ENCODE assay signal across 17 cellular contexts in the genomic region with DNA sequence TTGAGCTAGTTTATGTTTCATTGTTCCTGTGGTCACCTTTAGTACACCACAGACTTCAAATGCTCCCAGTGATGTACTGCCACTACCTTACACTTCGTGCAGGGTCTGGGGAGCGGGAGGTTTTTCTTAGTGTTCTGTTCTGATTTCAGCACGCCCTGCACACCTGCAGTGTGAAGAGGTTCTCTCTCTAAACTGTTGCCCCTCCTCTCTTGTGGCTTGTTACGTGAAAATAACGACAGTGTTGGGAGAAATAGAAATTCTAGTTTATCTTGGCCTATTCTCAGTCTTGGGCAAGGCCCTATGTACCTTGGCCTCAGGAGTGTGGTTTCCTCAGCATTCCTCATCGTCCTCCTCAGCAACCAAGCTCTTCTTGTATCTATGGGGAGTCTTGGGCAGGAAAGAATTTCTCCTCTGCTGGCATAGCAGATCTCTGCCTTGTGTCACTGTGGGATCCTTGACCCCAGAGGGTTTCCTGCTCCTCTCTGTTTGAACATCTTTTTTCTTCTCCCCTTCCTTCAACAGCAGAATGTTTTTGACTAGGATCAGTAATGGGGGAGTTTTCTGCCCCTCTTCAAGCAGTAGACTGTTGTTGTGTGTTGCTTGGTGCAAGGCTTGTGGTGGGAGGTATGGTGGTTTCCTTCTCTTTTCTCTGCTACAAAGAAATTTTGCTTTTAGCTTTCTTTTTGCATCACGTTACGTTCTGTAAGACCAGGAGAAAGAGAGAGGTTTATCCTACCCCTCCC. TPM values are rescaled to one million over a fixed set of nuclear protein-coding genes. Genes with fewer than 3 reads are reported as not detected.
DNase-seq lines count a peak whose midpoint lies in the region; ATAC-seq, FAIRE-seq and TF ChIP-seq lines count a peak whose summit lies in the region.
"Had no signal": no experiment of that assay in that cellular context is flagged by ENCODE, and none has a peak within 500 bp of the region (broad histone marks: within the 10 kb centered on the region; RNA-seq: fewer than 3 reads in every experiment).

No MANE protein-coding gene starts in this region.

- DNase-seq in Jurkat, Clone E6-1 (ENCODE audit: low read depth, low spot score): peak; percentile 65
- peak; percentile 78 for DNase-seq in activated CD8-positive, alpha-beta T cell treated with anti-CD3 and anti-CD28 coated beads, Interleukin-2, amount 10 ng/mL, durations not matched to agents 7 days and 5 days
- DNase-seq in H1 (ENCODE audit: low read depth in 1 of 2, low spot score in 2 of 2): no peak
- DNase-seq in stimulated activated effector memory CD8-positive, alpha-beta T cell treated with anti-CD3 and anti-CD28 coated beads, Interleukin-12 subunit alpha, Interleukin-12 subunit beta, amount 100 ng/mL, for 72 hours (ENCODE audit: low spot score in 2 of 2): peak in 1 of 2 donors; percentile 82
- DNase-seq in activated CD4-positive, alpha-beta T cell treated with anti-CD3 and anti-CD28 coated beads, Interleukin-2, amount 50 U/mL, for 48 hours: no peak
- DNase-seq in iPS-NIHi7 (ENCODE audit: extremely low spot score): no peak
- DNase-seq in left lung: no peak
- DNase-seq: activated B cell treated with CpG ODN at 0.5 μM for 24 hours; BE2C; left ventricle myocardium superior; NCI-H1436; NCI-H2171 treated with DMSO at 0.1 percent for 48 hours; NCI-H774; Peyer's patch; stimulated activated CD4-positive, alpha-beta T cell treated with anti-CD3 and anti-CD28 coated beads, Interleukin-2, amount 100 ng/mL, for 24 hours; substantia nigra had no signal

- peaks cover 50% of the 10 kb centered on the region for H3K4me1 Mint-ChIP-seq in activated CD8-positive, alpha-beta T cell treated with anti-CD3 and anti-CD28 coated beads, Interleukin-2, amount 10 ng/mL, durations not matched to agents 7 days and 5 days (ENCODE audit: low read depth)
- peaks cover 56% of the 10 kb centered on the region for H3K4me1 Mint-ChIP-seq in stimulated activated effector memory CD8-positive, alpha-beta T cell treated with anti-CD3 and anti-CD28 coated beads, Interleukin-12 subunit alpha, Interleukin-12 subunit beta, amount 100 ng/mL, for 72 hours
- H3K4me1 Mint-ChIP-seq: activated B cell treated with CpG ODN at 0.5 μM for 24 hours had no signal

- 95% methylated on average over 8 of the region's 8 CpGs; no CpG with 5 or more reads in 1 of the 2 experiments for whole genome bisulfite sequencing in H1 (ENCODE audit: extremely low coverage in 1 of 2, insufficient coverage in 1 of 2, insufficient read length in 1 of 2, insufficient replicate concordance in 2 of 2, low coverage in 1 of 2, low lambda C conversion rate in 2 of 2, missing lambda C conversion rate in 1 of 2), 2 experiments

- TF ChIP-seq CTCF in H1 (IDR thresholded peaks at IDR 0.05; ENCODE audit: control extremely low read depth in 1 of 3, insufficient read depth in 1 of 3, low read depth in 1 of 3, low read length in 3 of 3): no peak
- TF ChIP-seq CTCF in left lung (IDR thresholded peaks at IDR 0.05): no peak

- no peak overlapping the region for H3K4me2 ChIP-seq in H1 (ENCODE audit: insufficient read depth in 1 of 2, low read depth in 2 of 2, low read length in 2 of 2)

- POLR2A ChIA-PET in activated CD8-positive, alpha-beta T cell treated with anti-CD3 and anti-CD28 coated beads, Interleukin-2, amount 10 ng/mL, durations not matched to agents 7 days and 5 days (lab: Charles Lee): interaction anchor here (0.6 to 2.9 kb wide), 39 partner anchors 8 to 906 kb away, joined by 3 to 140 read pairs (median 5); a partner anchor contains a TSS
- POLR2A ChIA-PET in H1 (lab: Charles Lee; ENCODE audit: partially characterized antibody): no interaction called here

- no peaks in the 10 kb centered on the region for H3K23me2 ChIP-seq in H1 (ENCODE audit: low read depth, low read length)

- H4K5ac ChIP-seq in H1 (ENCODE audit: insufficient read length, low read depth, low read length): no peak overlapping the region

- H3K27me3 Mint-ChIP-seq in activated CD8-positive, alpha-beta T cell treated with anti-CD3 and anti-CD28 coated beads, Interleukin-2, amount 10 ng/mL, durations not matched to agents 7 days and 5 days (ENCODE audit: low read depth): no peaks in the 10 kb centered on the region

- peak overlapping the region; percentile 71; the same call in 1 of the 2 replicates for H2AFZ ChIP-seq in H1 (ENCODE audit: low read length)

- no peaks in the 10 kb centered on the region for H3K9me3 ChIP-seq in H1 (ENCODE audit: insufficient read depth in 2 of 2, low read depth in 1 of 2, low read length in 1 of 2)
- H3K9me3 ChIP-seq in left lung: no peaks in the 10 kb centered on the region
- H3K9me3 ChIP-seq: BE2C, esophagus muscularis mucosa, Peyer's patch had no signal

- H4K91ac ChIP-seq in H1 (replicated peaks; ENCODE audit: insufficient read length, low read length): no peak overlapping the region

- peaks cover 73% of the 10 kb centered on the region for H3K36me3 Mint-ChIP-seq in activated CD8-positive, alpha-beta T cell treated with anti-CD3 and anti-CD28 coated beads, Interleukin-2, amount 10 ng/mL, durations not matched to agents 7 days and 5 days (ENCODE audit: low read depth)
- H3K36me3 Mint-ChIP-seq in stimulated activated effector memory CD8-positive, alpha-beta T cell treated with anti-CD3 and anti-CD28 coated beads, Interleukin-12 subunit alpha, Interleukin-12 subunit beta, amount 100 ng/mL, for 72 hours: peaks cover 64% of the 10 kb centered on the region

- H3K27me3 ChIP-seq in H1 (replicated peaks in 1 of 4; ENCODE audit: control insufficient read depth in 3 of 4, extremely low read depth in 1 of 4, insufficient read depth in 3 of 4, low read length in 3 of 4): no peaks in the 10 kb centered on the region
- H3K27me3 ChIP-seq in left lung: peaks cover 0 to 2% of the 10 kb centered on the region in 2 donors
- H3K27me3 ChIP-seq: Peyer's patch had no signal

- H3K27ac ChIP-seq in H1 (ENCODE audit: low read depth, low read length): no peak overlapping the region
- no peak overlapping the region for H3K27ac ChIP-seq in left lung
- H3K27ac ChIP-seq: esophagus muscularis mucosa had no signal

- no peak overlapping the region for H2BK15ac ChIP-seq in H1 (ENCODE audit: low read length)

- H3K4me3 ChIP-seq in Jurkat, Clone E6-1 (ENCODE audit: low read length): peak overlapping the region; percentile 30
- H3K4me3 ChIP-seq in H1 (ENCODE audit: extremely low read depth in 1 of 4, insufficient read depth in 2 of 4, low read depth in 3 of 4, low read length in 4 of 4) (no peak overlapping the region), left lung (no peak overlapping the region)
- H3K4me3 ChIP-seq: esophagus muscularis mucosa, Peyer's patch had no signal

- no peak overlapping the region for H3K23ac ChIP-seq in H1 (ENCODE audit: insufficient read length)

- peak overlapping the region; percentile 92 for H3K27ac Mint-ChIP-seq in activated CD8-positive, alpha-beta T cell treated with anti-CD3 and anti-CD28 coated beads, Interleukin-2, amount 10 ng/mL, durations not matched to agents 7 days and 5 days
- H3K27ac Mint-ChIP-seq in stimulated activated effector memory CD8-positive, alpha-beta T cell treated with anti-CD3 and anti-CD28 coated beads, Interleukin-12 subunit alpha, Interleukin-12 subunit beta, amount 100 ng/mL, for 72 hours: peak overlapping the region; percentile 98
- H3K27ac Mint-ChIP-seq: activated B cell treated with CpG ODN at 0.5 μM for 24 hours had no signal

- no peak overlapping the region for H2BK5ac ChIP-seq in H1 (ENCODE audit: low read depth, low read length)

- H2BK12ac ChIP-seq in H1 (ENCODE audit: low read depth, low read length): no peak overlapping the region

- H3K14ac ChIP-seq in H1 (ENCODE audit: insufficient read length): no peak overlapping the region

- peaks cover 0 to 5% (median 2%) of the 10 kb centered on the region in 4 experiments; a peak in 2 of 7 replicates for H3K4me1 ChIP-seq in H1 (replicated peaks in 1 of 4; ENCODE audit: control insufficient read depth in 3 of 4, insufficient read depth in 4 of 4, low read length in 3 of 4)
- H3K4me1 ChIP-seq in left lung: no peaks in the 10 kb centered on the region
- H3K4me1 ChIP-seq: BE2C, esophagus muscularis mucosa, Peyer's patch had no signal

- no peak overlapping the region for H3K18ac ChIP-seq in H1 (ENCODE audit: extremely low read depth, low read length)

- peaks cover 19% of the 10 kb centered on the region for H3K9me3 Mint-ChIP-seq in activated CD8-positive, alpha-beta T cell treated with anti-CD3 and anti-CD28 coated beads, Interleukin-2, amount 10 ng/mL, durations not matched to agents 7 days and 5 days (ENCODE audit: insufficient read depth)
- peaks cover 3% of the 10 kb centered on the region for H3K9me3 Mint-ChIP-seq in stimulated activated effector memory CD8-positive, alpha-beta T cell treated with anti-CD3 and anti-CD28 coated beads, Interleukin-12 subunit alpha, Interleukin-12 subunit beta, amount 100 ng/mL, for 72 hours
- H3K9me3 Mint-ChIP-seq: activated B cell treated with CpG ODN at 0.5 μM for 24 hours had no signal

- no peak overlapping the region for H3K4ac ChIP-seq in H1 (replicated peaks; ENCODE audit: insufficient read length, low read depth, low read length)

- ATAC-seq in activated CD8-positive, alpha-beta T cell treated with anti-CD3 and anti-CD28 coated beads, Interleukin-2, amount 10 ng/mL, durations not matched to agents 7 days and 5 days: peak; percentile 58
- peak; percentile 62 for ATAC-seq in stimulated activated effector memory CD8-positive, alpha-beta T cell treated with anti-CD3 and anti-CD28 coated beads, Interleukin-12 subunit alpha, Interleukin-12 subunit beta, amount 100 ng/mL, for 72 hours
- no peak for ATAC-seq in left lung
- ATAC-seq: left ventricle myocardium superior had no signal

- no peak for TF ChIP-seq RAD21 in H1 (IDR thresholded peaks at IDR 0.05 in 1 of 2, conservative IDR thresholded peaks at IDR 0.05 in 1 of 2; ENCODE audit: low read depth in 2 of 2, low read length in 2 of 2)

- no peak for TF ChIP-seq EP300 in H1 (IDR thresholded peaks at IDR 0.05; ENCODE audit: borderline replicate concordance in 1 of 2, low read depth in 2 of 2, low read length in 2 of 2)

- no peak overlapping the region for H2AK5ac ChIP-seq in H1 (ENCODE audit: low read depth, low read length)

- FAIRE-seq in H1 (lab: Jason Lieb, UNC): no peak

- no peaks in the 10 kb centered on the region for H3K79me2 ChIP-seq in H1 (ENCODE audit: control insufficient read depth in 1 of 2, insufficient read depth in 2 of 2, low read length in 2 of 2)

- no peak overlapping the region for H2BK20ac ChIP-seq in H1 (ENCODE audit: low read length)

- H3K36me3 ChIP-seq in H1 (ENCODE audit: control insufficient read depth in 2 of 4, insufficient read depth in 4 of 4, low read length in 3 of 4) (no peaks in the 10 kb centered on the region), left lung (no peaks in the 10 kb centered on the region)
- H3K36me3 ChIP-seq: BE2C, esophagus muscularis mucosa, Peyer's patch had no signal

- TF ChIP-seq POLR2A in H1 (IDR thresholded peaks at IDR 0.05; ENCODE audit: control extremely low read depth in 1 of 2, low read depth in 2 of 2, low read length in 2 of 2): no peak

- no peak overlapping the region for H4K8ac ChIP-seq in H1 (ENCODE audit: extremely low read depth, insufficient read depth, low read length)

- no peak overlapping the region for H3K9ac ChIP-seq in H1 (replicated peaks in 1 of 4; ENCODE audit: extremely low read depth in 1 of 4, low read depth in 3 of 4, low read length in 3 of 4)

- H3K56ac ChIP-seq in H1 (replicated peaks; ENCODE audit: insufficient read length, low read depth, low read length): no peak overlapping the region

- no peak overlapping the region for H2BK120ac ChIP-seq in H1 (replicated peaks; ENCODE audit: low read depth, low read length)

- H4K20me1 ChIP-seq in H1 (replicated peaks in 1 of 2; ENCODE audit: control insufficient read depth in 1 of 2, insufficient read depth in 2 of 2, low read length in 2 of 2): no peaks in the 10 kb centered on the region

- peak overlapping the region; percentile 90 for H3K4me3 Mint-ChIP-seq in activated CD8-positive, alpha-beta T cell treated with anti-CD3 and anti-CD28 coated beads, Interleukin-2, amount 10 ng/mL, durations not matched to agents 7 days and 5 days
- H3K4me3 Mint-ChIP-seq in stimulated activated effector memory CD8-positive, alpha-beta T cell treated with anti-CD3 and anti-CD28 coated beads, Interleukin-12 subunit alpha, Interleukin-12 subunit beta, amount 100 ng/mL, for 72 hours: peak overlapping the region; percentile 81
- H3K4me3 Mint-ChIP-seq: activated B cell treated with CpG ODN at 0.5 μM for 24 hours had no signal

- H3K79me1 ChIP-seq in H1 (ENCODE audit: low read depth, low read length): no peaks in the 10 kb centered on the region

- intact Hi-C loops in left lung (cut with DNase I): loop anchor here in 1 of 2 donors (10.0 kb wide), 1 partner anchor 230 kb away; no protein-coding TSS in a partner anchor

- CTCF ChIA-PET in activated CD8-positive, alpha-beta T cell treated with anti-CD3 and anti-CD28 coated beads, Interleukin-2, amount 10 ng/mL, durations not matched to agents 7 days and 5 days (lab: Charles Lee): interaction anchor here (0.6 to 1.7 kb wide), 10 partner anchors 55 to 884 kb away, joined by 3 to 5 read pairs (median 4); no protein-coding TSS in a partner anchor
- CTCF ChIA-PET in H1 (lab: Charles Lee; ENCODE audit: partially characterized antibody): interaction anchor here (1.0 kb wide), 1 partner anchor 188 kb away, joined by 3 read pairs; no protein-coding TSS in a partner anchor

RNA-seq across cellular contexts. Expression of a gene that starts 48.7 kb away (rescaled TPM):
- 4.5 TPM for polyA plus RNA-seq in Jurkat, Clone E6-1 (2012; ENCODE audit: insufficient read depth, insufficient read length)
- total RNA-seq in activated CD8-positive, alpha-beta T cell treated with anti-CD3 and anti-CD28 coated beads, Interleukin-2, amount 10 ng/mL, durations not matched to agents 7 days and 5 days: 1 to 10 TPM; 1.8 to 2.3 TPM
- 5.3 and 6.7 TPM in 2 replicates for total RNA-seq in H1 (2021; fragmentation: NEBNext Ultra II Directional; extraction: Animal tissue kit (Norgen Biotek cat#: 25700))
- 2.8 and 3.1 TPM in 2 replicates for polyA plus RNA-seq in H1 (2011; rRNA removed)
- polyA plus RNA-seq in H1 (2011; cell fraction: cytosol; rRNA removed): 4.4 TPM
- 4.3 TPM for polyA plus RNA-seq in H1 (2011; cell fraction: nucleus; rRNA removed)
- 10.5 to 13.4 TPM (median 11.4 TPM) in 4 replicates for polyA plus RNA-seq in H1 (2012, experiment 1 of 2)
- polyA plus RNA-seq in H1 (2012, experiment 2 of 2): 4.7 TPM
- polyA plus RNA-seq in H1 (2013, experiment 1 of 2): 4.2 TPM
- polyA plus RNA-seq in H1 (2013, experiment 2 of 2): 3.9 TPM
- polyA minus RNA-seq in H1 (2011; rRNA and poly(A)+ RNA removed): 15.9 and 22.2 TPM in 2 replicates
- 9.2 TPM for polyA minus RNA-seq in H1 (2011; cell fraction: cytosol; rRNA and poly(A)+ RNA removed)
- 16.7 TPM for polyA minus RNA-seq in H1 (2011; cell fraction: nucleus; rRNA and poly(A)+ RNA removed)
- total RNA-seq in left lung: 1 to 10 TPM in 1 of 2 donors, not detected in 1; 2.2 TPM
- total RNA-seq: left ventricle myocardium superior had no signal

RNA-seq across cellular contexts. Expression of a gene that starts 59.0 kb away (rescaled TPM):
- 161 TPM for polyA plus RNA-seq in Jurkat, Clone E6-1 (2012; ENCODE audit: insufficient read depth, insufficient read length)
- 10 to 100 TPM; 73.9 to 76.9 TPM for total RNA-seq in activated CD8-positive, alpha-beta T cell treated with anti-CD3 and anti-CD28 coated beads, Interleukin-2, amount 10 ng/mL, durations not matched to agents 7 days and 5 days
- total RNA-seq in H1 (2021; fragmentation: NEBNext Ultra II Directional; extraction: Animal tissue kit (Norgen Biotek cat#: 25700)): 51.9 and 53.7 TPM in 2 replicates
- polyA plus RNA-seq in H1 (2011; rRNA removed): 6.6 and 21.5 TPM in 2 replicates
- 23.5 TPM for polyA plus RNA-seq in H1 (2011; cell fraction: cytosol; rRNA removed)
- polyA plus RNA-seq in H1 (2011; cell fraction: nucleus; rRNA removed): 3.8 TPM
- 38.7 to 51.8 TPM (median 45.4 TPM) in 4 replicates for polyA plus RNA-seq in H1 (2012, experiment 1 of 2)
- 10.9 TPM for polyA plus RNA-seq in H1 (2012, experiment 2 of 2)
- 33.3 TPM for polyA plus RNA-seq in H1 (2013, experiment 1 of 2)
- 36.7 TPM for polyA plus RNA-seq in H1 (2013, experiment 2 of 2)
- 12.0 and 12.1 TPM in 2 replicates for polyA minus RNA-seq in H1 (2011; rRNA and poly(A)+ RNA removed)
- 7.5 TPM for polyA minus RNA-seq in H1 (2011; cell fraction: cytosol; rRNA and poly(A)+ RNA removed)
- 45.9 TPM for polyA minus RNA-seq in H1 (2011; cell fraction: nucleus; rRNA and poly(A)+ RNA removed)
- 10 to 100 TPM; 23.6 to 32.5 TPM for total RNA-seq in left lung

Comparison
In these comparisons a context has a peak if more than half of its experiments do, and no peak if none do; other contexts are left out.
1. DNase-seq: peak in Jurkat, Clone E6-1 (single experiment) and activated CD8-positive, alpha-beta T cell treated with anti-CD3 and anti-CD28 coated beads, Interleukin-2, amount 10 ng/mL, durations not matched to agents 7 days and 5 days (single experiment); none in H1 (0 of 2), activated CD4-positive, alpha-beta T cell treated with anti-CD3 and anti-CD28 coated beads, Interleukin-2, amount 50 U/mL, for 48 hours (0 of 2), iPS-NIHi7 (single experiment) and left lung (0 of 2).